27 cellular contexts compared by ENCODE assay signal in genomic region chr12:42730286-42730685, GRCh38.
DNase-seq lines count a peak whose midpoint lies in the region; ATAC-seq and TF ChIP-seq lines count a peak whose summit lies in the region.
"Had no signal": no experiment of that assay in that cellular context is flagged by ENCODE, and none has a peak within 500 bp of the region (broad histone marks: within the 10 kb centered on the region; RNA-seq: fewer than 3 reads in every experiment).

No MANE protein-coding gene starts in this region.

- DNase-seq in Daoy (ENCODE audit: low read depth) (peak; percentile 35), M059J (ENCODE audit: low read depth) (peak; percentile 87), astrocyte of the spinal cord (ENCODE audit: low read depth, low spot score) (peak; percentile 67), mesothelial cell of epicardium (ENCODE audit: low spot score in 2 of 2, unreplicated experiment in 2 of 2) (no peak), left lobe of liver (ENCODE audit: low spot score) (no peak), activated T-cell treated with anti-CD3 and anti-CD28 coated beads for 4 hours (no peak), NAMALWA (ENCODE audit: low spot score) (no peak)
- DNase-seq: activated CD4-positive, alpha-beta T cell treated with anti-CD3 and anti-CD28 coated beads, Interleukin-2, amount 50 U/mL, for 1 hour; activated CD8-positive, alpha-beta memory T cell treated with anti-CD3 and anti-CD28 coated beads, Interleukin-2, amount 10 ng/mL, durations not matched to agents 7 days and 5 days; activated naive CD4-positive, alpha-beta T cell treated with Interleukin-2 at 50 U/mL for 16 hours; adrenal gland; cortex of kidney; GF-D8; immature natural killer cell; KBM-7; left lung; naive B cell; NCI-H1436; NCI-H2081 treated with DMSO at 0.1 percent for 48 hours; SHP77 treated with DMSO at 0.1 percent for 48 hours had no signal

- H3K27ac Mint-ChIP-seq in mesothelial cell of epicardium = peak overlapping the region; percentile 59
- H3K27ac Mint-ChIP-seq: activated CD8-positive, alpha-beta memory T cell treated with anti-CD3 and anti-CD28 coated beads, Interleukin-2, amount 10 ng/mL, durations not matched to agents 7 days and 5 days; immature natural killer cell; stimulated activated naive CD8-positive, alpha-beta T cell treated with anti-CD3 and anti-CD28 coated beads, Interleukin-15, Interleukin-2, amounts not matched to agents 100 ng/mL and 50 ng/mL, for 24 hours; WTC11 had no signal

- no peak for TF ChIP-seq CTCF in astrocyte of the spinal cord (IDR thresholded peaks at IDR 0.05; ENCODE audit: low read depth, low read length)
- no peak for TF ChIP-seq CTCF in mesothelial cell of epicardium (IDR thresholded peaks at IDR 0.05; ENCODE audit: unreplicated experiment)

- no peak overlapping the region for H3K4me3 ChIP-seq in astrocyte of the spinal cord (ENCODE audit: low read depth, low read length)
- H3K4me3 ChIP-seq: adrenal gland, cardiac muscle cell, esophagus muscularis mucosa, gastroesophageal sphincter, HAP-1, left lung had no signal

- H3K4me1 Mint-ChIP-seq in mesothelial cell of epicardium = peaks cover 21% of the 10 kb centered on the region
- H3K4me1 Mint-ChIP-seq: activated CD8-positive, alpha-beta memory T cell treated with anti-CD3 and anti-CD28 coated beads, Interleukin-2, amount 10 ng/mL, durations not matched to agents 7 days and 5 days; immature natural killer cell; naive B cell; WTC11 had no signal

- no peak overlapping the region for H3K4me3 Mint-ChIP-seq in mesothelial cell of epicardium
- H3K4me3 Mint-ChIP-seq: activated CD8-positive, alpha-beta memory T cell treated with anti-CD3 and anti-CD28 coated beads, Interleukin-2, amount 10 ng/mL, durations not matched to agents 7 days and 5 days; immature natural killer cell; naive B cell; stimulated activated naive CD8-positive, alpha-beta T cell treated with anti-CD3 and anti-CD28 coated beads, Interleukin-15, Interleukin-2, amounts not matched to agents 100 ng/mL and 50 ng/mL, for 24 hours; WTC11 had no signal

- no peaks in the 10 kb centered on the region for H3K27me3 Mint-ChIP-seq in mesothelial cell of epicardium (ENCODE audit: low read depth)
- H3K27me3 Mint-ChIP-seq: activated CD8-positive, alpha-beta memory T cell treated with anti-CD3 and anti-CD28 coated beads, Interleukin-2, amount 10 ng/mL, durations not matched to agents 7 days and 5 days; stimulated activated naive CD8-positive, alpha-beta T cell treated with anti-CD3 and anti-CD28 coated beads, Interleukin-15, Interleukin-2, amounts not matched to agents 100 ng/mL and 50 ng/mL, for 24 hours had no signal

- in situ Hi-C loops in astrocyte of the spinal cord (cut with HindIII; ENCODE audit: low sequenced_read_pairs) = no loop called here

- ATAC-seq in left lobe of liver = no peak
- ATAC-seq in GM18858 (IDR thresholded peaks at IDR 0.05; ENCODE audit: unreplicated experiment) = no peak
- ATAC-seq: activated CD8-positive, alpha-beta memory T cell treated with anti-CD3 and anti-CD28 coated beads, Interleukin-2, amount 10 ng/mL, durations not matched to agents 7 days and 5 days; gastroesophageal sphincter; left lung; WTC11 had no signal

- peaks cover 6% of the 10 kb centered on the region for H3K36me3 Mint-ChIP-seq in mesothelial cell of epicardium
- H3K36me3 Mint-ChIP-seq: activated CD8-positive, alpha-beta memory T cell treated with anti-CD3 and anti-CD28 coated beads, Interleukin-2, amount 10 ng/mL, durations not matched to agents 7 days and 5 days; immature natural killer cell; naive B cell; WTC11 had no signal

- H3K9me3 Mint-ChIP-seq in mesothelial cell of epicardium = peaks cover 4% of the 10 kb centered on the region
- H3K9me3 Mint-ChIP-seq: WTC11 had no signal

Comparison
In these comparisons a context has a peak if more than half of its experiments do, and no peak if none do; other contexts are left out.
1. DNase-seq: peak in Daoy (single experiment), M059J (single experiment) and astrocyte of the spinal cord (single experiment); none in mesothelial cell of epicardium (0 of 2), left lobe of liver (single experiment), activated T-cell treated with anti-CD3 and anti-CD28 coated beads for 4 hours (single experiment) and NAMALWA (single experiment).